In the genomic region with DNA sequence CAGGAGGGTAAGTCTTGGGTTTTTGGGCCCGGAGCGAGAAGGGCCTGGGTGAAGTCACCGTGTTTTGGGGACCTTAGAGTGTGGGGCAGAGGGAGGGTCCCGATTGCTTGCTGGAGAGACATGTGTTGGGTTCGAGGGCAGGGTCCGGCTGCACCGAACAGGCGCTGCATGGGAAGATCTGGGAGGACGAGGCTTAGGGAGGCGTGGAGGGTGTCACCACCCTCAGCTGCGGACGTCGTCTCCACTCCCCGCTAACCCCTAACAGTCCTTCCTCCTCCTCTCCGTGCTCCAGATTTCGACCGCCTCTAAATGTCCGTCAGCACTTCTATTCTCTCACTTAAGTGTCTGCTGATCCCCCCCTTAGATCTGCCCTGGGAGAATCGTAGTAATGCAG, we compare ENCODE assay signal across 9 cellular contexts. TPM values are rescaled to one million over a fixed set of nuclear protein-coding genes. Genes with fewer than 3 reads are reported as not detected.
DNase-seq lines count a peak whose midpoint lies in the region; ATAC-seq and TF ChIP-seq lines count a peak whose summit lies in the region.
"Not testable (repeated sequence)": the region's sequence is repeated elsewhere in the genome, so short reads cannot be mapped to it uniquely, and the experiment has no call there.
"Had no signal": no experiment of that assay in that cellular context is flagged by ENCODE, and none has a peak within 500 bp of the region (broad histone marks: within the 10 kb centered on the region; RNA-seq: fewer than 3 reads in every experiment).

No MANE protein-coding gene starts in this region.

- H3K36me3 Mint-ChIP-seq in activated naive CD8-positive, alpha-beta T cell; endothelial cell (ENCODE audit: low read depth, unreplicated experiment); stimulated activated naive B cell treated with anti-CD40 and anti-IgM and Interleukin-4, amounts not matched to agents 10 μg/mL and 1 μg/mL and 100 μg/mL, for 72 hours: not testable (repeated sequence)
- H3K36me3 Mint-ChIP-seq in nephron progenitor cell (ENCODE audit: low read depth): peaks cover 13% of the 10 kb centered on the region

- H3K9me3 ChIP-seq in SJSA1 (replicated peaks); iPS-18a (ENCODE audit: control insufficient read depth, low read depth, low read length): not testable (repeated sequence)

- not testable (repeated sequence) for ATAC-seq in stimulated activated naive B cell treated with anti-CD40 and anti-IgM and Interleukin-4, amounts not matched to agents 10 μg/mL and 1 μg/mL and 100 μg/mL, for 72 hours (replicated peaks)

- H3K9me3 Mint-ChIP-seq in activated naive CD8-positive, alpha-beta T cell (ENCODE audit: low read depth); endothelial cell (ENCODE audit: unreplicated experiment); nephron progenitor cell; stimulated activated naive B cell treated with anti-CD40 and anti-IgM and Interleukin-4, amounts not matched to agents 10 μg/mL and 1 μg/mL and 100 μg/mL, for 72 hours: not testable (repeated sequence)

- not testable (repeated sequence) for H3K27me3 Mint-ChIP-seq in activated naive CD8-positive, alpha-beta T cell; endothelial cell (ENCODE audit: unreplicated experiment); nephron progenitor cell (ENCODE audit: low read depth, poor library complexity); stimulated activated naive B cell treated with anti-CD40 and anti-IgM and Interleukin-4, amounts not matched to agents 10 μg/mL and 1 μg/mL and 100 μg/mL, for 72 hours

- peak overlapping the region; percentile 73 for H3K9ac ChIP-seq in iPS-18a (ENCODE audit: low read length)

- peak overlapping the region; percentile 92 for H3K4me3 Mint-ChIP-seq in activated naive CD8-positive, alpha-beta T cell
- H3K4me3 Mint-ChIP-seq in endothelial cell (ENCODE audit: unreplicated experiment) (peak overlapping the region; percentile 95), nephron progenitor cell (peak overlapping the region; percentile 92)
- peak overlapping the region; percentile 94 to 99 for H3K4me3 Mint-ChIP-seq in stimulated activated naive B cell treated with anti-CD40 and anti-IgM and Interleukin-4, amounts not matched to agents 10 μg/mL and 1 μg/mL and 100 μg/mL, for 72 hours

- peak overlapping the region; percentile 46 for H3K27ac Mint-ChIP-seq in activated naive CD8-positive, alpha-beta T cell
- peak overlapping the region; percentile 13 for H3K27ac Mint-ChIP-seq in endothelial cell (ENCODE audit: unreplicated experiment)
- H3K27ac Mint-ChIP-seq in nephron progenitor cell: peak overlapping the region; percentile 87
- peak overlapping the region; percentile 95 for H3K27ac Mint-ChIP-seq in stimulated activated naive B cell treated with anti-CD40 and anti-IgM and Interleukin-4, amounts not matched to agents 10 μg/mL and 1 μg/mL and 100 μg/mL, for 72 hours

- H3K4me1 ChIP-seq in SJSA1 (replicated peaks); iPS-18a (ENCODE audit: control insufficient read depth, low read depth, low read length): not testable (repeated sequence)

- peak overlapping the region; percentile 68 for H3K4me3 ChIP-seq in AG10803 (ENCODE audit: low read length)
- peak overlapping the region; percentile 67 for H3K4me3 ChIP-seq in HFF-Myc (replicated peaks; ENCODE audit: low read depth, low read length)
- peak overlapping the region; percentile 47 for H3K4me3 ChIP-seq in SJSA1
- peak overlapping the region; percentile 69 for H3K4me3 ChIP-seq in iPS-18a (ENCODE audit: low read length)

- peaks cover 22% of the 10 kb centered on the region for H3K4me1 Mint-ChIP-seq in activated naive CD8-positive, alpha-beta T cell (ENCODE audit: low read depth)
- H3K4me1 Mint-ChIP-seq in endothelial cell (ENCODE audit: unreplicated experiment): not testable (repeated sequence)
- peaks cover 25% of the 10 kb centered on the region for H3K4me1 Mint-ChIP-seq in nephron progenitor cell
- peaks cover 6 to 28% of the 10 kb centered on the region in 2 donors for H3K4me1 Mint-ChIP-seq in stimulated activated naive B cell treated with anti-CD40 and anti-IgM and Interleukin-4, amounts not matched to agents 10 μg/mL and 1 μg/mL and 100 μg/mL, for 72 hours

- H3K36me3 ChIP-seq in SJSA1; iPS-18a (ENCODE audit: control insufficient read depth, low read depth, low read length): not testable (repeated sequence)

- H3K27ac ChIP-seq in SJSA1: peak overlapping the region; percentile 67; the same call in 1 of the 2 replicates
- not testable (repeated sequence) for H3K27ac ChIP-seq in iPS-18a (ENCODE audit: low read length)

- TF ChIP-seq CTCF in AG10803 (conservative IDR thresholded peaks at IDR 0.05; ENCODE audit: low read length); HFF-Myc (IDR thresholded peaks at IDR 0.05; ENCODE audit: low read depth, low read length, missing control alignments); endothelial cell (IDR thresholded peaks at IDR 0.05; ENCODE audit: unreplicated experiment); nephron progenitor cell (IDR thresholded peaks at IDR 0.05): not testable (repeated sequence)

- not testable (repeated sequence) for DNase-seq in AG10803 (ENCODE audit: low read depth); HFF-Myc (ENCODE audit: extremely low read depth, low read depth); SJSA1 (ENCODE audit: low read depth in 1 of 2, low spot score in 2 of 2); nephron progenitor cell; stimulated activated naive B cell treated with anti-CD40 and anti-IgM and Interleukin-4, amounts not matched to agents 10 μg/mL and 1 μg/mL and 100 μg/mL, for 72 hours
- DNase-seq in endothelial cell (ENCODE audit: low spot score): peak; percentile 3

- not testable (repeated sequence) for H3K27me3 ChIP-seq in SJSA1 (replicated peaks); iPS-18a (ENCODE audit: control insufficient read depth, insufficient read depth, low read length)

RNA-seq across cellular contexts. Expression of gene SPDYE16, which starts 6.8 kb away (rescaled TPM):
- not detected in 2 replicates for total RNA-seq in SJSA1 (2014; rRNA removed; shearing (Covaris generic))
- total RNA-seq in endothelial cell (ENCODE audit: unreplicated experiment): not detected
- total RNA-seq: cardiac septum had no signal

RNA-seq across cellular contexts. Expression of gene UPK3B, which starts 39.5 kb away (rescaled TPM):
- total RNA-seq in SJSA1 (2014; rRNA removed; shearing (Covaris generic)): 0.11 TPM in 1 of 2 replicates, not detected in the other
- 0.87 TPM for total RNA-seq in endothelial cell (ENCODE audit: unreplicated experiment)

Comparison
In these comparisons a context has a peak if more than half of its experiments do, and no peak if none do; other contexts are left out.
1. H3K27ac Mint-ChIP-seq: peak in every context shown above with its lines; median percentile 95 in stimulated activated naive B cell treated with anti-CD40 and anti-IgM and Interleukin-4, amounts not matched to agents 10 μg/mL and 1 μg/mL and 100 μg/mL, for 72 hours; 87 in nephron progenitor cell; 46 in activated naive CD8-positive, alpha-beta T cell; 13 in endothelial cell.